ENCODE assay signal across 16 cellular contexts in genomic region chr17:34305606-34306005, GRCh38. TPM values are rescaled to one million over a fixed set of nuclear protein-coding genes. Genes with fewer than 3 reads are reported as not detected.
"Had no signal": no experiment of that assay in that cellular context is flagged by ENCODE, and none has a peak within 500 bp of the region (broad histone marks: within the 10 kb centered on the region; RNA-seq: fewer than 3 reads in every experiment).

No MANE protein-coding gene starts in this region.

- FAIRE-seq: endometrium had no signal

- ATAC-seq: activated T-helper 17 cell treated with anti-CD3 and anti-CD28 coated beads, Interleukin-2, amount 50 U/mL, for 72 hours; stimulated activated memory B cell treated with anti-CD40 and anti-IgM and Interleukin-4, amounts not matched to agents 10 μg/mL and 1 μg/mL and 100 μg/mL, for 72 hours had no signal

- H3K27me3 ChIP-seq: breast epithelium, thyroid gland had no signal

- H3K4me3 ChIP-seq: breast epithelium, thyroid gland had no signal

- H3K4me1 ChIP-seq: thyroid gland had no signal

- H3K9me3 ChIP-seq: breast epithelium, thyroid gland had no signal

- H3K27ac ChIP-seq: breast epithelium, foreskin keratinocyte, thyroid gland had no signal

- DNase-seq: activated CD4-positive, alpha-beta T cell treated with anti-CD3 and anti-CD28 coated beads, Interleukin-2, amount 50 U/mL, for 1 hour; activated naive CD4-positive, alpha-beta T cell treated with Interleukin-2 at 50 U/mL for 16 hours; activated T-cell treated with anti-CD3 and anti-CD28 coated beads for 4 hours; foreskin keratinocyte; glutamatergic neuron; posterior cingulate gyrus; stimulated activated CD4-positive, alpha-beta T cell treated with anti-CD3 and anti-CD28 coated beads, Interleukin-2, amount 100 ng/mL, for 48 hours; thyroid gland had no signal

- H3K36me3 ChIP-seq: breast epithelium, thyroid gland had no signal

RNA-seq across cellular contexts. Expression of gene CCL8, which starts 13.6 kb away (rescaled TPM):
- total RNA-seq: activated T-helper 17 cell treated with anti-CD3 and anti-CD28 coated beads, Interleukin-2, amount 50 U/mL, for 72 hours; chondrocyte; foreskin keratinocyte; liver; thyroid gland had no signal

RNA-seq across cellular contexts. Expression of gene CCL11, which starts 20.1 kb away (rescaled TPM):
- total RNA-seq: activated T-helper 17 cell treated with anti-CD3 and anti-CD28 coated beads, Interleukin-2, amount 50 U/mL, for 72 hours; chondrocyte; foreskin keratinocyte; liver; skeletal muscle tissue; thyroid gland had no signal

RNA-seq across cellular contexts. Expression of gene CCL7, which starts 35.6 kb away (rescaled TPM):
- total RNA-seq: activated T-helper 17 cell treated with anti-CD3 and anti-CD28 coated beads, Interleukin-2, amount 50 U/mL, for 72 hours; breast epithelium; chondrocyte; foreskin keratinocyte; liver; skeletal muscle tissue; thyroid gland; urinary bladder had no signal

RNA-seq across cellular contexts. Expression of gene CCL2, which starts 50.5 kb away (rescaled TPM):
- total RNA-seq: activated T-helper 17 cell treated with anti-CD3 and anti-CD28 coated beads, Interleukin-2, amount 50 U/mL, for 72 hours had no signal

RNA-seq across cellular contexts. Expression of gene CCL13, which starts 50.7 kb away (rescaled TPM):
- total RNA-seq: activated T-helper 17 cell treated with anti-CD3 and anti-CD28 coated beads, Interleukin-2, amount 50 U/mL, for 72 hours; chondrocyte; foreskin keratinocyte had no signal
